ENCODE assay signal across 8 cellular contexts in genomic region chr10:69769395-69769989, GRCh38. TPM values are rescaled to one million over a fixed set of nuclear protein-coding genes. Genes with fewer than 3 reads are reported as not detected.
DNase-seq lines count a peak whose midpoint lies in the region; ATAC-seq, FAIRE-seq and TF ChIP-seq lines count a peak whose summit lies in the region.

No MANE protein-coding gene starts in this region.

- H3K27me3 ChIP-seq in BE2C = no peaks in the 10 kb centered on the region
- H3K27me3 ChIP-seq in H1 (replicated peaks in 1 of 4; ENCODE audit: control insufficient read depth in 3 of 4, extremely low read depth in 1 of 4, insufficient read depth in 3 of 4, low read length in 3 of 4) = peaks cover 0 to 5% (median 0%) of the 10 kb centered on the region in 4 experiments; a peak in 1 of 7 replicates

- no peaks in the 10 kb centered on the region for H3K9me3 ChIP-seq in BE2C
- H3K9me3 ChIP-seq in H1 (ENCODE audit: insufficient read depth in 2 of 2, low read depth in 1 of 2, low read length in 1 of 2) = peaks cover 2 to 3% of the 10 kb centered on the region in 2 experiments; a peak in 1 of 4 replicates

- H3K14ac ChIP-seq in H1 (ENCODE audit: insufficient read length) = no peak overlapping the region

- DNase-seq in BE2C (peak; percentile 21), NB4 (ENCODE audit: low read depth) (peak; percentile 82), H1 (ENCODE audit: low read depth in 1 of 2, low spot score in 2 of 2) (peak; percentile 34 to 65), midbrain (lab: John Stamatoyannopoulos, UW) (peak; percentile 27), NCI-H510A treated with DMSO at 0.1 percent for 48 hours (lab: John Stamatoyannopoulos, UW) (no peak)
- DNase-seq in activated effector memory CD4-positive, alpha-beta T cell treated with anti-CD3 and anti-CD28 coated beads, Interleukin-2, amount 50 U/mL, for 16 hours = no peak
- no peak for DNase-seq in stimulated activated CD4-positive, alpha-beta T cell treated with anti-CD3 and anti-CD28 coated beads, Interleukin-12 subunit alpha, Interleukin-12 subunit beta, amount 100 ng/mL, for 4 hours

- TF ChIP-seq EP300 in H1 (IDR thresholded peaks at IDR 0.05; ENCODE audit: borderline replicate concordance in 1 of 2, low read depth in 2 of 2, low read length in 2 of 2) = no peak

- TF ChIP-seq CTCF in BE2C (IDR thresholded peaks at IDR 0.05; ENCODE audit: low read depth, low read length) (no peak), NB4 (IDR thresholded peaks at IDR 0.05; ENCODE audit: low read depth, low read length) (no peak), H1 (IDR thresholded peaks at IDR 0.05; ENCODE audit: control extremely low read depth in 1 of 3, insufficient read depth in 1 of 3, low read depth in 1 of 3, low read length in 3 of 3) (no peak)

- H4K8ac ChIP-seq in H1 (ENCODE audit: extremely low read depth, insufficient read depth, low read length) = peak overlapping the region; percentile 45; the same call in 1 of the 2 replicates

- no peak overlapping the region for H3K56ac ChIP-seq in H1 (replicated peaks; ENCODE audit: insufficient read length, low read depth, low read length)

- no peak overlapping the region; the same call in 1 of the 2 replicates for H2AFZ ChIP-seq in H1 (ENCODE audit: low read length)

- H4K5ac ChIP-seq in H1 (ENCODE audit: insufficient read length, low read depth, low read length) = no peak overlapping the region

- H3K4me3 ChIP-seq in BE2C (ENCODE audit: low read depth, low read length) (no peak overlapping the region), NB4 (ENCODE audit: low read depth, low read length) (no peak overlapping the region), H1 (ENCODE audit: extremely low read depth in 1 of 4, insufficient read depth in 2 of 4, low read depth in 3 of 4, low read length in 4 of 4) (no peak overlapping the region)

- peak overlapping the region; percentile 80; the same call in 1 of the 2 replicates for H2BK12ac ChIP-seq in H1 (ENCODE audit: low read depth, low read length)

- H3K4ac ChIP-seq in H1 (replicated peaks; ENCODE audit: insufficient read length, low read depth, low read length) = no peak overlapping the region

- H3K79me2 ChIP-seq in H1 (ENCODE audit: control insufficient read depth in 1 of 2, insufficient read depth in 2 of 2, low read length in 2 of 2) = no peaks in the 10 kb centered on the region

- no peak for TF ChIP-seq POLR2A in NB4 (IDR thresholded peaks at IDR 0.05; ENCODE audit: extremely low read depth, insufficient read length)
- no peak for TF ChIP-seq POLR2A in H1 (IDR thresholded peaks at IDR 0.05; ENCODE audit: control extremely low read depth in 1 of 2, low read depth in 2 of 2, low read length in 2 of 2)

- H2BK15ac ChIP-seq in H1 (ENCODE audit: low read length) = 0 out of 2 replicates have a peak overlapping the region, but pooled peaks have one; percentile 83

- H3K79me1 ChIP-seq in H1 (ENCODE audit: low read depth, low read length) = no peaks in the 10 kb centered on the region

- no peak for TF ChIP-seq RAD21 in H1 (IDR thresholded peaks at IDR 0.05 in 1 of 2, conservative IDR thresholded peaks at IDR 0.05 in 1 of 2; ENCODE audit: low read depth in 2 of 2, low read length in 2 of 2)

- CTCF ChIA-PET in H1 (lab: Charles Lee; ENCODE audit: partially characterized antibody) = interaction anchor here (0.6 to 41.3 kb wide), 15 partner anchors 11 to 189 kb away, joined by 3 to 958 read pairs (median 5); partner anchors contain the start of gene COL13A1

- POLR2A ChIA-PET in H1 (lab: Charles Lee; ENCODE audit: partially characterized antibody) = interaction anchor here (0.7 kb wide), 1 partner anchor 39 kb away, joined by 4 read pairs; no protein-coding TSS in a partner anchor

- 0 out of 2 replicates have a peak overlapping the region, but pooled peaks have one; percentile 24 for H2BK5ac ChIP-seq in H1 (ENCODE audit: low read depth, low read length)

- no peak overlapping the region for H3K23ac ChIP-seq in H1 (ENCODE audit: insufficient read length)

- no peak overlapping the region for H2BK120ac ChIP-seq in H1 (replicated peaks; ENCODE audit: low read depth, low read length)

- H4K91ac ChIP-seq in H1 (replicated peaks; ENCODE audit: insufficient read length, low read length) = no peak overlapping the region

- 0 out of 2 replicates have a peak overlapping the region, but pooled peaks have one; percentile 19 for H3K18ac ChIP-seq in H1 (ENCODE audit: extremely low read depth, low read length)

- H3K27ac ChIP-seq in H1 (ENCODE audit: low read depth, low read length) = no peak overlapping the region

- H3K23me2 ChIP-seq in H1 (ENCODE audit: low read depth, low read length) = no peaks in the 10 kb centered on the region

- H3K4me1 ChIP-seq in BE2C (peaks cover 4% of the 10 kb centered on the region; the same call in 1 of the 2 replicates), H1 (replicated peaks in 1 of 4; ENCODE audit: control insufficient read depth in 3 of 4, insufficient read depth in 4 of 4, low read length in 3 of 4) (peaks cover 0 to 11% (median 3%) of the 10 kb centered on the region in 4 experiments; a peak in 4 of 7 replicates)

- peak overlapping the region; percentile 20; the same call in 1 of the 2 replicates for H2AK5ac ChIP-seq in H1 (ENCODE audit: low read depth, low read length)

- FAIRE-seq in H1 (lab: Jason Lieb, UNC) = peak; percentile 24

- 73% methylated on average over 9 of the region's 9 CpGs; no CpG with 5 or more reads in 1 of the 2 experiments for WGBS in H1 (ENCODE audit: extremely low coverage in 1 of 2, insufficient coverage in 1 of 2, insufficient read length in 1 of 2, insufficient replicate concordance in 2 of 2, low coverage in 1 of 2, low lambda C conversion rate in 2 of 2, missing lambda C conversion rate in 1 of 2), 2 experiments

- peaks cover 0 to 2% of the 10 kb centered on the region in 2 experiments for H4K20me1 ChIP-seq in H1 (replicated peaks in 1 of 2; ENCODE audit: control insufficient read depth in 1 of 2, insufficient read depth in 2 of 2, low read length in 2 of 2)

- ATAC-seq in HG03469 (IDR thresholded peaks at IDR 0.05; ENCODE audit: unreplicated experiment) = no peak

- H2BK20ac ChIP-seq in H1 (ENCODE audit: low read length) = 0 out of 2 replicates have a peak overlapping the region, but pooled peaks have one; percentile 43

- H3K36me3 ChIP-seq in BE2C = no peaks in the 10 kb centered on the region
- H3K36me3 ChIP-seq in H1 (ENCODE audit: control insufficient read depth in 2 of 4, insufficient read depth in 4 of 4, low read length in 3 of 4) = no peaks in the 10 kb centered on the region

- H3K4me2 ChIP-seq in H1 (ENCODE audit: insufficient read depth in 1 of 2, low read depth in 2 of 2, low read length in 2 of 2) = no peak overlapping the region

- no peak overlapping the region for H3K9ac ChIP-seq in H1 (replicated peaks in 1 of 4; ENCODE audit: extremely low read depth in 1 of 4, low read depth in 3 of 4, low read length in 3 of 4)

TF ChIP-seq in H1, 55 proteins besides CTCF, POLR2A, EP300 and RAD21:
- TF ChIP-seq ZNF274 (IDR thresholded peaks at IDR 0.05; ENCODE audit: borderline replicate concordance, extremely low read depth, low read length) (no peak), JUND (IDR thresholded peaks at IDR 0.05; ENCODE audit: low read length) (peak; percentile 99), JUN (IDR thresholded peaks at IDR 0.05; ENCODE audit: low read depth, low read length) (peak; percentile 91), GABPA (IDR thresholded peaks at IDR 0.05; ENCODE audit: borderline replicate concordance, insufficient read depth, low read length) (no peak), ASH2L (IDR thresholded peaks at IDR 0.05; ENCODE audit: low read length) (peak; percentile 0), TEAD4 (IDR thresholded peaks at IDR 0.05; ENCODE audit: low read depth, low read length) (peak; percentile 95), NRF1 (IDR thresholded peaks at IDR 0.05; ENCODE audit: low read depth, low read length) (no peak), RNF2 (IDR thresholded peaks at IDR 0.05; ENCODE audit: borderline replicate concordance, low read depth, low read length, missing control alignments, poor library complexity, severe bottlenecking) (no peak), SUZ12 (IDR thresholded peaks at IDR 0.05; ENCODE audit: low read length) (no peak), FOSL1 (IDR thresholded peaks at IDR 0.05; ENCODE audit: insufficient read depth, low read depth, low read length) (peak; percentile 66; the same call in 1 of the 2 replicates)
- TF ChIP-seq, protein P1, sequence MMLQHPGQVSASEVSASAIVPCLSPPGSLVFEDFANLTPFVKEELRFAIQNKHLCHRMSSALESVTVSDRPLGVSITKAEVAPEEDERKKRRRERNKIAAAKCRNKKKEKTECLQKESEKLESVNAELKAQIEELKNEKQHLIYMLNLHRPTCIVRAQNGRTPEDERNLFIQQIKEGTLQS (IDR thresholded peaks at IDR 0.05; ENCODE audit: insufficient read depth, low read depth, low read length) = 0 out of 2 replicates have a peak, but pooled peaks have one; percentile 37

RNA-seq across cellular contexts. Expression of gene COL13A1, which starts 32.2 kb away (rescaled TPM):
- polyA plus RNA-seq in BE2C (2012; ENCODE audit: insufficient read depth, insufficient read length, low read depth) = 1.1 TPM
- total RNA-seq in H1 (2021; fragmentation: NEBNext Ultra II Directional; extraction: Animal tissue kit (Norgen Biotek cat#: 25700)) = 4.5 and 5.2 TPM in 2 replicates
- polyA plus RNA-seq in H1 (2011; rRNA removed) = 2.6 and 3.7 TPM in 2 replicates
- 6.7 TPM for polyA plus RNA-seq in H1 (2011; cell fraction: cytosol; rRNA removed)
- 13.5 TPM for polyA plus RNA-seq in H1 (2011; cell fraction: nucleus; rRNA removed)
- polyA plus RNA-seq in H1 (2012, experiment 1 of 2) = 3.5 to 4.3 TPM (median 3.7 TPM) in 4 replicates
- 1.0 TPM for polyA plus RNA-seq in H1 (2012, experiment 2 of 2)
- polyA plus RNA-seq in H1 (2013, experiment 1 of 2) = 7.6 TPM
- polyA plus RNA-seq in H1 (2013, experiment 2 of 2) = 6.3 TPM
- 1.7 and 4.2 TPM in 2 replicates for polyA minus RNA-seq in H1 (2011; rRNA and poly(A)+ RNA removed)
- polyA minus RNA-seq in H1 (2011; cell fraction: cytosol; rRNA and poly(A)+ RNA removed) = 0.95 TPM
- 11.5 TPM for polyA minus RNA-seq in H1 (2011; cell fraction: nucleus; rRNA and poly(A)+ RNA removed)

Comparison
In these comparisons a context has a peak if more than half of its experiments do, and no peak if none do; other contexts are left out.
1. DNase-seq: peak in BE2C (single experiment), NB4 (single experiment), H1 (2 of 2) and midbrain (single experiment); none in NCI-H510A treated with DMSO at 0.1 percent for 48 hours (single experiment), activated effector memory CD4-positive, alpha-beta T cell treated with anti-CD3 and anti-CD28 coated beads, Interleukin-2, amount 50 U/mL, for 16 hours (single experiment) and stimulated activated CD4-positive, alpha-beta T cell treated with anti-CD3 and anti-CD28 coated beads, Interleukin-12 subunit alpha, Interleukin-12 subunit beta, amount 100 ng/mL, for 4 hours (single experiment).